Comparison of ENCODE assay signal across 2 cellular contexts in genomic region chr9:130023994-130024596, GRCh38.
TF ChIP-seq lines count a peak whose summit lies in the region.

No MANE protein-coding gene starts in this region.

TF ChIP-seq in HCT116, 20 proteins besides CTCF, POLR2A, EP300 and RAD21:
- TF ChIP-seq SRF (IDR thresholded peaks at IDR 0.05; ENCODE audit: low read depth) (no peak), CBX3 (IDR thresholded peaks at IDR 0.05; ENCODE audit: low read depth) (no peak), MAX (IDR thresholded peaks at IDR 0.05) (no peak), TCF7L2 (IDR thresholded peaks at IDR 0.05; ENCODE audit: borderline replicate concordance, extremely low read depth, insufficient read depth, insufficient read length) (no peak), EGR1 (IDR thresholded peaks at IDR 0.05; ENCODE audit: low read depth) (no peak), YY1 (IDR thresholded peaks at IDR 0.05; ENCODE audit: extremely low read depth, insufficient replicate concordance, low read depth, low read length) (no peak), EZH2 (IDR thresholded peaks at IDR 0.05) (no peak), ZNF274 (IDR thresholded peaks at IDR 0.05; ENCODE audit: low read depth, low read length) (no peak), JUND (IDR thresholded peaks at IDR 0.05) (no peak), ELF1 (IDR thresholded peaks at IDR 0.05; ENCODE audit: borderline replicate concordance, low read depth) (no peak), ZBTB33 (IDR thresholded peaks at IDR 0.05; ENCODE audit: extremely low read depth, insufficient replicate concordance, low read length) (no peak), REST (IDR thresholded peaks at IDR 0.05; ENCODE audit: low read depth) (no peak), EZH2phosphoT487 (IDR thresholded peaks at IDR 0.05; ENCODE audit: borderline replicate concordance) (no peak), ZFX (IDR thresholded peaks at IDR 0.05) (no peak), CEBPB (IDR thresholded peaks at IDR 0.05; ENCODE audit: low read depth) (no peak)

TF ChIP-seq in GM12878, 131 proteins besides CTCF, POLR2A, EP300 and RAD21 (continues in another document):
- TF ChIP-seq BCL3 (IDR thresholded peaks at IDR 0.05; ENCODE audit: borderline replicate concordance, insufficient read depth, low read depth, low read length, poor library complexity, severe bottlenecking): no peak
- no peak for TF ChIP-seq ZNF687 (IDR thresholded peaks at IDR 0.05)
- TF ChIP-seq SMARCA5 (IDR thresholded peaks at IDR 0.05): peak; percentile 74; the same call in 1 of the 2 replicates
- TF ChIP-seq PRDM15 (CRISPR knock-in tag; IDR thresholded peaks at IDR 0.05): no peak
- TF ChIP-seq TAF1 (IDR thresholded peaks at IDR 0.05; ENCODE audit: borderline replicate concordance, low read depth, low read length): no peak
- no peak for TF ChIP-seq ZBED1 (IDR thresholded peaks at IDR 0.05; ENCODE audit: borderline replicate concordance)
- no peak for TF ChIP-seq PKNOX1 (IDR thresholded peaks at IDR 0.05)
- TF ChIP-seq PBX3 (IDR thresholded peaks at IDR 0.05; ENCODE audit: insufficient replicate concordance, low read depth, low read length): no peak
- no peak for TF ChIP-seq REST (IDR thresholded peaks at IDR 0.05; ENCODE audit: low read depth, low read length)
- TF ChIP-seq RFX5 (IDR thresholded peaks at IDR 0.05; ENCODE audit: low read depth, low read length): no peak
- TF ChIP-seq MYB (IDR thresholded peaks at IDR 0.05; ENCODE audit: borderline replicate concordance, low read depth, low read length): no peak
- peak; percentile 11; the same call in 1 of the 2 replicates for TF ChIP-seq POLR2AphosphoS5 (IDR thresholded peaks at IDR 0.05; ENCODE audit: low read length)
- no peak for TF ChIP-seq ZSCAN29 (IDR thresholded peaks at IDR 0.05)
- TF ChIP-seq KDM1A (IDR thresholded peaks at IDR 0.05; ENCODE audit: borderline replicate concordance): no peak
- no peak for TF ChIP-seq DPF2 (IDR thresholded peaks at IDR 0.05)
- TF ChIP-seq IKZF1 (conservative IDR thresholded peaks at IDR 0.05): no peak
- TF ChIP-seq USF1 (IDR thresholded peaks at IDR 0.05; ENCODE audit: borderline replicate concordance, extremely low read length, insufficient read depth, low read depth, low read length): no peak
- peak; percentile 65 for TF ChIP-seq SKIL (IDR thresholded peaks at IDR 0.05; ENCODE audit: low read depth, poor library complexity, severe bottlenecking)
- no peak for TF ChIP-seq NR2F1 (conservative IDR thresholded peaks at IDR 0.05)
- no peak for TF ChIP-seq CEBPB (IDR thresholded peaks at IDR 0.05; ENCODE audit: borderline replicate concordance in 1 of 2, low read depth in 2 of 2, low read length in 2 of 2)
- TF ChIP-seq TARDBP (IDR thresholded peaks at IDR 0.05; ENCODE audit: borderline replicate concordance): no peak
- no peak for TF ChIP-seq HSF1 (IDR thresholded peaks at IDR 0.05; ENCODE audit: low read depth, low read length)
- TF ChIP-seq ATF3 (IDR thresholded peaks at IDR 0.05; ENCODE audit: borderline replicate concordance, extremely low read depth, low read depth, low read length): no peak
